In genomic region chr1:152770411-152770810, GRCh38 we compare ENCODE assay signal across 31 cellular contexts. TPM values are rescaled to one million over a fixed set of nuclear protein-coding genes. Genes with fewer than 3 reads are reported as not detected.
"Had no signal": no experiment of that assay in that cellular context is flagged by ENCODE, and none has a peak within 500 bp of the region (broad histone marks: within the 10 kb centered on the region; RNA-seq: fewer than 3 reads in every experiment).

No MANE protein-coding gene starts in this region.

- H3K9me3 Mint-ChIP-seq: natural killer cell treated with Interleukin-12 subunit alpha and Interleukin-12 subunit beta and Interleukin-15 and Interleukin-18, amount 100 ng/mL, for 72 hours; stimulated activated effector memory CD8-positive, alpha-beta T cell treated with anti-CD3 and anti-CD28 coated beads, Interleukin-12 subunit alpha, Interleukin-12 subunit beta, amount 100 ng/mL, for 72 hours had no signal

- DNase-seq: islet precursor cell; left ventricle myocardium inferior; midbrain; mucosa of descending colon; naive thymus-derived CD4-positive, alpha-beta T cell; ovary; retina; right cardiac atrium; sigmoid colon; small intestine; spleen; stimulated activated CD4-positive, alpha-beta T cell treated with anti-CD3 and anti-CD28 coated beads, Interleukin-4, amount 100 ng/mL, for 24 hours; stimulated activated naive CD4-positive, alpha-beta T cell; tibial artery; trophoblast cell; upper lobe of right lung had no signal

- ATAC-seq: mucosa of descending colon; naive thymus-derived CD4-positive, alpha-beta T cell; natural killer cell treated with Interleukin-12 subunit alpha and Interleukin-12 subunit beta and Interleukin-15 and Interleukin-18, amount 100 ng/mL, for 72 hours; right cardiac atrium; stimulated activated effector memory CD8-positive, alpha-beta T cell treated with anti-CD3 and anti-CD28 coated beads, Interleukin-12 subunit alpha, Interleukin-12 subunit beta, amount 100 ng/mL, for 72 hours; upper lobe of right lung had no signal

- H3K36me3 ChIP-seq: left ventricle myocardium inferior, ovary, prostate gland, sigmoid colon, spleen, suprapubic skin, thoracic aorta, tibial artery, upper lobe of right lung had no signal

- H3K4me1 Mint-ChIP-seq: memory B cell; naive thymus-derived CD4-positive, alpha-beta T cell; stimulated activated effector memory CD8-positive, alpha-beta T cell treated with anti-CD3 and anti-CD28 coated beads, Interleukin-12 subunit alpha, Interleukin-12 subunit beta, amount 100 ng/mL, for 72 hours had no signal

- H3K4me1 ChIP-seq: left ventricle myocardium inferior, prostate gland, sigmoid colon, spleen, tibial artery, upper lobe of right lung had no signal

- FAIRE-seq: small intestine, urothelium cell line had no signal

- H3K27ac ChIP-seq: left ventricle myocardium inferior, ovary, prostate gland, sigmoid colon, spleen, suprapubic skin, thoracic aorta, tibial artery, upper lobe of right lung had no signal

- H3K36me3 Mint-ChIP-seq: natural killer cell treated with Interleukin-12 subunit alpha and Interleukin-12 subunit beta and Interleukin-15 and Interleukin-18, amount 100 ng/mL, for 72 hours; stimulated activated effector memory CD8-positive, alpha-beta T cell treated with anti-CD3 and anti-CD28 coated beads, Interleukin-12 subunit alpha, Interleukin-12 subunit beta, amount 100 ng/mL, for 72 hours had no signal

- H3K4me3 Mint-ChIP-seq: memory B cell; naive thymus-derived CD4-positive, alpha-beta T cell; natural killer cell treated with Interleukin-12 subunit alpha and Interleukin-12 subunit beta and Interleukin-15 and Interleukin-18, amount 100 ng/mL, for 72 hours; stimulated activated effector memory CD8-positive, alpha-beta T cell treated with anti-CD3 and anti-CD28 coated beads, Interleukin-12 subunit alpha, Interleukin-12 subunit beta, amount 100 ng/mL, for 72 hours; stimulated activated naive CD8-positive, alpha-beta T cell treated with anti-CD3 and anti-CD28 coated beads, Interleukin-15, Interleukin-2, amounts not matched to agents 100 ng/mL and 50 ng/mL, for 24 hours had no signal

- H3K9me3 ChIP-seq: mucosa of descending colon, ovary, prostate gland, sigmoid colon, spleen, suprapubic skin, thoracic aorta, tibial artery, upper lobe of right lung had no signal

- H3K27me3 ChIP-seq: ovary, sigmoid colon, suprapubic skin, tibial artery, upper lobe of right lung had no signal

- H3K27ac Mint-ChIP-seq: memory B cell; naive thymus-derived CD4-positive, alpha-beta T cell; natural killer cell treated with Interleukin-12 subunit alpha and Interleukin-12 subunit beta and Interleukin-15 and Interleukin-18, amount 100 ng/mL, for 72 hours; stimulated activated effector memory CD8-positive, alpha-beta T cell treated with anti-CD3 and anti-CD28 coated beads, Interleukin-12 subunit alpha, Interleukin-12 subunit beta, amount 100 ng/mL, for 72 hours; stimulated activated naive CD8-positive, alpha-beta T cell treated with anti-CD3 and anti-CD28 coated beads, Interleukin-15, Interleukin-2, amounts not matched to agents 100 ng/mL and 50 ng/mL, for 24 hours had no signal

- H3K4me3 ChIP-seq: left ventricle myocardium inferior, lung, mucosa of descending colon, ovary, prostate gland, sigmoid colon, spleen, suprapubic skin, thoracic aorta, tibial artery, upper lobe of right lung had no signal

RNA-seq across cellular contexts. Expression of gene LCE1F, which starts 4.5 kb away (rescaled TPM):
- total RNA-seq: kidney epithelial cell; left ventricle myocardium inferior; lung; mesenteric fat pad; mucosa of descending colon; myocyte; naive thymus-derived CD4-positive, alpha-beta T cell; natural killer cell treated with Interleukin-12 subunit alpha and Interleukin-12 subunit beta and Interleukin-15 and Interleukin-18, amount 100 ng/mL, for 72 hours; omental fat pad; ovary; prostate gland; right cardiac atrium; sigmoid colon; spleen; subcutaneous adipose tissue; thoracic aorta; upper lobe of right lung had no signal
- polyA plus RNA-seq: lung; naive thymus-derived CD4-positive, alpha-beta T cell; neural cell; ovary; right cardiac atrium; sigmoid colon; small intestine; spleen had no signal

RNA-seq across cellular contexts. Expression of gene KPRP, which starts 12.6 kb away (rescaled TPM):
- total RNA-seq: kidney epithelial cell; left ventricle myocardium inferior; lung; mesenteric fat pad; mucosa of descending colon; myocyte; naive thymus-derived CD4-positive, alpha-beta T cell; natural killer cell treated with Interleukin-12 subunit alpha and Interleukin-12 subunit beta and Interleukin-15 and Interleukin-18, amount 100 ng/mL, for 72 hours; omental fat pad; ovary; right cardiac atrium; sigmoid colon; spleen; subcutaneous adipose tissue; upper lobe of right lung had no signal
- polyA plus RNA-seq: lung; naive thymus-derived CD4-positive, alpha-beta T cell; neural cell; ovary; right cardiac atrium; sigmoid colon; small intestine; spleen had no signal

RNA-seq across cellular contexts. Expression of gene LCE1E, which starts 15.6 kb away (rescaled TPM):
- total RNA-seq: kidney epithelial cell; left ventricle myocardium inferior; lung; mesenteric fat pad; mucosa of descending colon; myocyte; naive thymus-derived CD4-positive, alpha-beta T cell; natural killer cell treated with Interleukin-12 subunit alpha and Interleukin-12 subunit beta and Interleukin-15 and Interleukin-18, amount 100 ng/mL, for 72 hours; omental fat pad; ovary; prostate gland; right cardiac atrium; sigmoid colon; spleen; subcutaneous adipose tissue; thoracic aorta; upper lobe of right lung had no signal
- polyA plus RNA-seq: lung; naive thymus-derived CD4-positive, alpha-beta T cell; neural cell; ovary; right cardiac atrium; sigmoid colon; small intestine; spleen had no signal

RNA-seq across cellular contexts. Expression of gene LCE1D, which starts 26.1 kb away (rescaled TPM):
- total RNA-seq: kidney epithelial cell; left ventricle myocardium inferior; lung; mesenteric fat pad; mucosa of descending colon; myocyte; naive thymus-derived CD4-positive, alpha-beta T cell; natural killer cell treated with Interleukin-12 subunit alpha and Interleukin-12 subunit beta and Interleukin-15 and Interleukin-18, amount 100 ng/mL, for 72 hours; omental fat pad; ovary; prostate gland; right cardiac atrium; sigmoid colon; spleen; subcutaneous adipose tissue; thoracic aorta; upper lobe of right lung had no signal
- polyA plus RNA-seq: lung; naive thymus-derived CD4-positive, alpha-beta T cell; neural cell; ovary; right cardiac atrium; sigmoid colon; small intestine; spleen had no signal

RNA-seq across cellular contexts. Expression of gene LCE1C, which starts 36.0 kb away (rescaled TPM):
- total RNA-seq: kidney epithelial cell; left ventricle myocardium inferior; lung; mesenteric fat pad; mucosa of descending colon; myocyte; naive thymus-derived CD4-positive, alpha-beta T cell; natural killer cell treated with Interleukin-12 subunit alpha and Interleukin-12 subunit beta and Interleukin-15 and Interleukin-18, amount 100 ng/mL, for 72 hours; omental fat pad; ovary; right cardiac atrium; sigmoid colon; spleen; subcutaneous adipose tissue; upper lobe of right lung had no signal
- polyA plus RNA-seq: lung; naive thymus-derived CD4-positive, alpha-beta T cell; neural cell; ovary; right cardiac atrium; sigmoid colon; small intestine; spleen had no signal
